Comparison of ENCODE assay signal across 15 cellular contexts in genomic region chr18:51498085-51498855, GRCh38.
DNase-seq lines count a peak whose midpoint lies in the region; ATAC-seq and TF ChIP-seq lines count a peak whose summit lies in the region.
"Had no signal": no experiment of that assay in that cellular context is flagged by ENCODE, and none has a peak within 500 bp of the region (broad histone marks: within the 10 kb centered on the region; RNA-seq: fewer than 3 reads in every experiment).

No MANE protein-coding gene starts in this region.

- H3K9me3 Mint-ChIP-seq in activated CD8-positive, alpha-beta T cell treated with anti-CD3 and anti-CD28 coated beads, Interleukin-2, amount 10 ng/mL, durations not matched to agents 7 days and 5 days (ENCODE audit: insufficient read depth) = no peaks in the 10 kb centered on the region
- H3K9me3 Mint-ChIP-seq: CD4-positive, alpha-beta T cell had no signal

- H3K4me3 Mint-ChIP-seq in activated CD8-positive, alpha-beta T cell treated with anti-CD3 and anti-CD28 coated beads, Interleukin-2, amount 10 ng/mL, durations not matched to agents 7 days and 5 days = no peak overlapping the region
- H3K4me3 Mint-ChIP-seq: B cell; CD4-positive, alpha-beta T cell had no signal

- ATAC-seq in left cardiac atrium (peak; percentile 47 to 87), GM19467 (IDR thresholded peaks at IDR 0.05; ENCODE audit: unreplicated experiment) (no peak)
- no peak for ATAC-seq in activated CD8-positive, alpha-beta T cell treated with anti-CD3 and anti-CD28 coated beads, Interleukin-2, amount 10 ng/mL, durations not matched to agents 7 days and 5 days
- ATAC-seq: HepG2 had no signal

- H3K27ac Mint-ChIP-seq in activated CD8-positive, alpha-beta T cell treated with anti-CD3 and anti-CD28 coated beads, Interleukin-2, amount 10 ng/mL, durations not matched to agents 7 days and 5 days = no peak overlapping the region
- H3K27ac Mint-ChIP-seq: B cell; CD4-positive, alpha-beta T cell had no signal

- no peaks in the 10 kb centered on the region for H3K36me3 Mint-ChIP-seq in activated CD8-positive, alpha-beta T cell treated with anti-CD3 and anti-CD28 coated beads, Interleukin-2, amount 10 ng/mL, durations not matched to agents 7 days and 5 days (ENCODE audit: low read depth)

- intact Hi-C loops in left cardiac atrium (cut with DNase I) = no loop called here

- H3K4me1 Mint-ChIP-seq in activated CD8-positive, alpha-beta T cell treated with anti-CD3 and anti-CD28 coated beads, Interleukin-2, amount 10 ng/mL, durations not matched to agents 7 days and 5 days (ENCODE audit: low read depth) = no peaks in the 10 kb centered on the region
- H3K4me1 Mint-ChIP-seq: B cell had no signal

- CTCF ChIA-PET in activated CD8-positive, alpha-beta T cell treated with anti-CD3 and anti-CD28 coated beads, Interleukin-2, amount 10 ng/mL, durations not matched to agents 7 days and 5 days (lab: Charles Lee) = no interaction called here

- H3K4me3 ChIP-seq in epithelial cell of esophagus (ENCODE audit: low read length) = no peak overlapping the region

- H3K27me3 Mint-ChIP-seq in activated CD8-positive, alpha-beta T cell treated with anti-CD3 and anti-CD28 coated beads, Interleukin-2, amount 10 ng/mL, durations not matched to agents 7 days and 5 days (ENCODE audit: low read depth) = peaks cover 2% of the 10 kb centered on the region
- H3K27me3 Mint-ChIP-seq: B cell had no signal

- no peak for TF ChIP-seq CTCF in epithelial cell of esophagus (IDR thresholded peaks at IDR 0.05; ENCODE audit: insufficient read depth, low read depth, low read length, missing control alignments)

- DNase-seq in Ammon's horn (ENCODE audit: low spot score) (peak; percentile 24), NCI-H446 treated with DMSO at 0.1 percent for 48 hours (lab: John Stamatoyannopoulos, UW) (peak; percentile 4), epithelial cell of esophagus (ENCODE audit: low read depth) (peak; percentile 43), left cardiac atrium (peak; percentile 43), NCI-H226 (no peak), HCEC 1CT (no peak)
- DNase-seq in activated CD8-positive, alpha-beta T cell treated with anti-CD3 and anti-CD28 coated beads, Interleukin-2, amount 10 ng/mL, durations not matched to agents 7 days and 5 days = no peak
- DNase-seq: ACHN; CD4-positive, alpha-beta T cell; DMS153; DMS79 treated with DMSO at 0.1 percent for 48 hours; EL had no signal

- POLR2A ChIA-PET in activated CD8-positive, alpha-beta T cell treated with anti-CD3 and anti-CD28 coated beads, Interleukin-2, amount 10 ng/mL, durations not matched to agents 7 days and 5 days (lab: Charles Lee) = no interaction called here

Comparison
In these comparisons a context has a peak if more than half of its experiments do, and no peak if none do; other contexts are left out.
1. DNase-seq: peak in Ammon's horn (single experiment), NCI-H446 treated with DMSO at 0.1 percent for 48 hours (single experiment), epithelial cell of esophagus (single experiment) and left cardiac atrium (single experiment); none in activated CD8-positive, alpha-beta T cell treated with anti-CD3 and anti-CD28 coated beads, Interleukin-2, amount 10 ng/mL, durations not matched to agents 7 days and 5 days (single experiment), NCI-H226 (single experiment) and HCEC 1CT (single experiment).
2. ATAC-seq: peak in left cardiac atrium (2 of 2); none in activated CD8-positive, alpha-beta T cell treated with anti-CD3 and anti-CD28 coated beads, Interleukin-2, amount 10 ng/mL, durations not matched to agents 7 days and 5 days (single experiment) and GM19467 (single experiment).